ENCODE assay signal across 26 cellular contexts in the genomic region with DNA sequence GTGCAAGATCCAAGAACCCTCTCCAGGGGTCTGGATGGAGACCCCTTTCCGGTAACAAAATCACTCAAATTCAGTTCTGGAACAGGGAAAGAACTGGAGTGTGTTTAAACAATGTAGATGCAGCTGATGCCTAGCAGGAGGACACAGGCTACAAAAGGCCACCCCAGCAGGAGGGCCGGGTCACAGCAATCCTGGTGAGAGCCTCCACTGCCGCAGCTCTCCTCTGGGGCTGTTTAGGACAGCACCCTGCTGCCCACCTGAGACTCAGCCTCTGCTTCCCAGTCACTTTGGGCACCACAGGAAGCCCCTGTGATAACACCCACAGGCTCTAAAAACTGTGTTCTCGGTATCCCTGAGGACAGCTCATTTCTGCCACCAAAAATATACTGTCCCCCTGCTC.
"Had no signal": no experiment of that assay in that cellular context is flagged by ENCODE, and none has a peak within 500 bp of the region (broad histone marks: within the 10 kb centered on the region; RNA-seq: fewer than 3 reads in every experiment).

No MANE protein-coding gene starts in this region.

- H3K4me3 Mint-ChIP-seq: naive thymus-derived CD8-positive, alpha-beta T cell; nephron; neural crest cell; stimulated activated naive B cell treated with anti-CD40 and anti-IgM and Interleukin-4, amounts not matched to agents 10 μg/mL and 1 μg/mL and 100 μg/mL, for 72 hours had no signal

- H3K4me1 ChIP-seq: lower lobe of right lung, testis, thyroid gland, transverse colon, upper lobe of right lung had no signal

- H3K27ac ChIP-seq: lower lobe of right lung, ovary, skin epidermis, stomach, testis, thyroid gland, transverse colon, upper lobe of right lung had no signal

- H3K27ac Mint-ChIP-seq: naive thymus-derived CD8-positive, alpha-beta T cell; nephron; progenitor cell of endocrine pancreas; stimulated activated naive B cell treated with anti-CD40 and anti-IgM and Interleukin-4, amounts not matched to agents 10 μg/mL and 1 μg/mL and 100 μg/mL, for 72 hours had no signal

- ATAC-seq: left cardiac atrium; left lobe of liver; lower lobe of right lung; naive thymus-derived CD8-positive, alpha-beta T cell; right cardiac atrium; sciatic nerve; stimulated activated naive B cell treated with anti-CD40 and anti-IgM and Interleukin-4, amounts not matched to agents 10 μg/mL and 1 μg/mL and 100 μg/mL, for 72 hours; stimulated activated naive CD8-positive, alpha-beta T cell treated with anti-CD3 and anti-CD28 coated beads, Interleukin-15, Interleukin-2, amounts not matched to agents 100 U/mL and 50 U/mL, for 24 hours; upper lobe of right lung had no signal

- H3K36me3 ChIP-seq: lower lobe of right lung, ovary, stomach, thyroid gland, transverse colon, upper lobe of right lung had no signal

- H3K4me3 ChIP-seq: lower lobe of right lung, ovary, skin epidermis, stomach, testis, thyroid gland, transverse colon, upper lobe of right lung had no signal

- H3K27me3 Mint-ChIP-seq: progenitor cell of endocrine pancreas; stimulated activated naive B cell treated with anti-CD40 and anti-IgM and Interleukin-4, amounts not matched to agents 10 μg/mL and 1 μg/mL and 100 μg/mL, for 72 hours had no signal

- H3K36me3 Mint-ChIP-seq: naive thymus-derived CD8-positive, alpha-beta T cell; stimulated activated naive B cell treated with anti-CD40 and anti-IgM and Interleukin-4, amounts not matched to agents 10 μg/mL and 1 μg/mL and 100 μg/mL, for 72 hours had no signal

- H3K9me3 Mint-ChIP-seq: nephron had no signal

- H3K9me3 ChIP-seq: lower lobe of right lung, ovary, stomach, testis, thyroid gland, transverse colon, upper lobe of right lung had no signal

- DNase-seq: hippocampal formation; kidney glomerular epithelial cell; left cardiac atrium; lower lobe of right lung; mammary epithelial cell; mesenchymal stem cell; naive thymus-derived CD8-positive, alpha-beta T cell; ovary; right cardiac atrium; stimulated activated CD4-positive, alpha-beta T cell treated with anti-CD3 and anti-CD28 coated beads, Interleukin-12 subunit alpha, Interleukin-12 subunit beta, amount 100 ng/mL, for 4 hours; stimulated activated CD4-positive, alpha-beta T cell treated with anti-CD3 and anti-CD28 coated beads, Interleukin-15, amount 100 ng/mL, for 24 hours; stimulated activated CD4-positive, alpha-beta T cell treated with anti-CD3 and anti-CD28 coated beads, Interleukin-2, amount 100 ng/mL, for 24 hours; stimulated activated CD4-positive, alpha-beta T cell treated with anti-CD3 and anti-CD28 coated beads, Interleukin-4, amount 100 ng/mL, for 1 hour; stimulated activated naive B cell treated with anti-CD40 and anti-IgM and Interleukin-4, amounts not matched to agents 10 μg/mL and 1 μg/mL and 100 μg/mL, for 72 hours; stimulated activated naive CD8-positive, alpha-beta T cell treated with anti-CD3 and anti-CD28 coated beads, Interleukin-15, Interleukin-2, amounts not matched to agents 100 U/mL and 50 U/mL, for 24 hours; stomach; testis; thyroid gland; transverse colon; upper lobe of right lung had no signal

- H3K4me1 Mint-ChIP-seq: naive thymus-derived CD8-positive, alpha-beta T cell; stimulated activated naive B cell treated with anti-CD40 and anti-IgM and Interleukin-4, amounts not matched to agents 10 μg/mL and 1 μg/mL and 100 μg/mL, for 72 hours had no signal

- H3K27me3 ChIP-seq: ovary, stomach, testis, thyroid gland, transverse colon, upper lobe of right lung had no signal
